In the genomic region with DNA sequence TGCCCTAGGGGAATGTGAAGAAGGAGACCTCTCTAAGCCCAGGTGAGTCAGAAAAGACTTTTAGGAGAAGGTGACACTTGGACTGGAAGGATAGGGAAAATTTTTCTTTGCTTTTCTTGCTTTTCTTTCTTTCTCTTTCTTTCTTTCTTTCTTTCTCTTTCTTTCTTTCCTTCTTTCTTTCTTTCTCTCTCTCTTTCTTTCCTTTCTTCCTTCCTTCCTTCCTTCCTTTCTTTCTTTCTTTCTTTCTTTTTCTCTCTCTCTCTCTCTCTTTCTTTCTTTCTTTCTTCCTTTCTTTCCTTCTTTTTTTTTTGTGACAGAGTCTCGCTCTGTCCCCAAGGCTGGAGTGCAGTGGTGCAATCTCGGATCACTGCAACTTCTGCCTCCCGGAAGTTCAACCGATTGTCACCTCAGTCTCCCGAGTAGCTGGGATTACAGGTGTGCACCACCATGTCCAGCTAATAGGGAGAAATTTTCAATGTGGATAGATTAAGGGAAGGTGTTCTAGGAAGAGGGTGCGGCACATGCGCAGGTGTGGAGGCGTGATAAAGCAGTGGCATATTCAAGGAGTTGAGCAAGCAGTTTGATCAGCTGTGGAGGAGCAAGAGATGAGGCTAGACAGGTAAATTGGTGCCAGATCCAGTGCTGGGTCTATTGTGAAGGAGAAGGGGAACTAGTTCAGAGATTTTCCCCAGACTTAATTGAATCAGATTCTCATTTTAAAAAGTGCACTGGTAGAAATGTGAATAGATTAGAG, we compare ENCODE assay signal across 30 cellular contexts.
"Had no signal": no experiment of that assay in that cellular context is flagged by ENCODE, and none has a peak within 500 bp of the region (broad histone marks: within the 10 kb centered on the region; RNA-seq: fewer than 3 reads in every experiment).

No MANE protein-coding gene starts in this region.

- H3K27ac Mint-ChIP-seq: naive thymus-derived CD4-positive, alpha-beta T cell; natural killer cell; progenitor cell of endocrine pancreas; stimulated activated effector memory CD8-positive, alpha-beta T cell treated with anti-CD3 and anti-CD28 coated beads, Interleukin-12 subunit alpha, Interleukin-12 subunit beta, amount 100 ng/mL, for 72 hours; stimulated activated naive B cell treated with anti-CD40 and anti-IgM and Interleukin-4, amounts not matched to agents 10 μg/mL and 1 μg/mL and 100 μg/mL, for 72 hours; stimulated activated naive CD8-positive, alpha-beta T cell treated with anti-CD3 and anti-CD28 coated beads, Interleukin-15, Interleukin-2, amounts not matched to agents 100 ng/mL and 50 ng/mL, for 24 hours had no signal

- H3K4me1 Mint-ChIP-seq: naive thymus-derived CD4-positive, alpha-beta T cell; natural killer cell; stimulated activated effector memory CD8-positive, alpha-beta T cell treated with anti-CD3 and anti-CD28 coated beads, Interleukin-12 subunit alpha, Interleukin-12 subunit beta, amount 100 ng/mL, for 72 hours; stimulated activated naive B cell treated with anti-CD40 and anti-IgM and Interleukin-4, amounts not matched to agents 10 μg/mL and 1 μg/mL and 100 μg/mL, for 72 hours had no signal

- H3K36me3 Mint-ChIP-seq: naive thymus-derived CD4-positive, alpha-beta T cell; natural killer cell; stimulated activated effector memory CD8-positive, alpha-beta T cell treated with anti-CD3 and anti-CD28 coated beads, Interleukin-12 subunit alpha, Interleukin-12 subunit beta, amount 100 ng/mL, for 72 hours; stimulated activated naive B cell treated with anti-CD40 and anti-IgM and Interleukin-4, amounts not matched to agents 10 μg/mL and 1 μg/mL and 100 μg/mL, for 72 hours had no signal

- H3K27me3 ChIP-seq: neutrophil, ovary, right lobe of liver, sigmoid colon, stomach, thyroid gland, tibial nerve, upper lobe of left lung, vagina had no signal

- H3K4me3 Mint-ChIP-seq: naive thymus-derived CD4-positive, alpha-beta T cell; natural killer cell; nephron; stimulated activated effector memory CD8-positive, alpha-beta T cell treated with anti-CD3 and anti-CD28 coated beads, Interleukin-12 subunit alpha, Interleukin-12 subunit beta, amount 100 ng/mL, for 72 hours; stimulated activated naive B cell treated with anti-CD40 and anti-IgM and Interleukin-4, amounts not matched to agents 10 μg/mL and 1 μg/mL and 100 μg/mL, for 72 hours; stimulated activated naive CD8-positive, alpha-beta T cell treated with anti-CD3 and anti-CD28 coated beads, Interleukin-15, Interleukin-2, amounts not matched to agents 100 ng/mL and 50 ng/mL, for 24 hours had no signal

- H3K9me3 Mint-ChIP-seq: naive thymus-derived CD4-positive, alpha-beta T cell; natural killer cell; nephron; stimulated activated effector memory CD8-positive, alpha-beta T cell treated with anti-CD3 and anti-CD28 coated beads, Interleukin-12 subunit alpha, Interleukin-12 subunit beta, amount 100 ng/mL, for 72 hours; stimulated activated naive B cell treated with anti-CD40 and anti-IgM and Interleukin-4, amounts not matched to agents 10 μg/mL and 1 μg/mL and 100 μg/mL, for 72 hours; stimulated activated naive CD8-positive, alpha-beta T cell treated with anti-CD3 and anti-CD28 coated beads, Interleukin-15, Interleukin-2, amounts not matched to agents 100 ng/mL and 50 ng/mL, for 24 hours had no signal

- H3K36me3 ChIP-seq: neutrophil, ovary, right lobe of liver, sigmoid colon, stomach, thoracic aorta, thyroid gland, tibial nerve, upper lobe of left lung, vagina had no signal

- H3K9me3 ChIP-seq: neutrophil, ovary, psoas muscle, right lobe of liver, sigmoid colon, stomach, thoracic aorta, thyroid gland, tibial nerve, upper lobe of left lung, vagina had no signal

- H3K27me3 Mint-ChIP-seq: progenitor cell of endocrine pancreas had no signal

- H3K4me1 ChIP-seq: parathyroid adenoma, psoas muscle, right lobe of liver, thyroid gland, tibial nerve, upper lobe of left lung, vagina had no signal

- H2AFZ ChIP-seq: parathyroid adenoma had no signal

- H3K9ac ChIP-seq: parathyroid adenoma had no signal

- H3K27ac ChIP-seq: neutrophil, ovary, parathyroid adenoma, psoas muscle, right lobe of liver, sigmoid colon, stomach, thoracic aorta, thyroid gland, tibial nerve, upper lobe of left lung, vagina had no signal

- FAIRE-seq: small intestine, urothelium cell line had no signal

- H3K4me3 ChIP-seq: ovary, psoas muscle, right lobe of liver, sigmoid colon, stomach, thoracic aorta, thyroid gland, tibial nerve, upper lobe of left lung, vagina had no signal

- DNase-seq: naive thymus-derived CD4-positive, alpha-beta T cell; natural killer cell; nucleus accumbens; ovary; posterior cingulate gyrus; psoas muscle; right cardiac atrium; right lobe of liver; sigmoid colon; small intestine; stimulated activated CD4-positive, alpha-beta T cell treated with anti-CD3 and anti-CD28 coated beads, Interleukin-15, amount 100 ng/mL, for 24 hours; stimulated activated CD4-positive, alpha-beta T cell treated with anti-CD3 and anti-CD28 coated beads, Interleukin-2, amount 100 ng/mL, for 24 hours; stimulated activated CD4-positive, alpha-beta T cell treated with anti-CD3 and anti-CD28 coated beads, Interleukin-2, amount 100 ng/mL, for 48 hours; stimulated activated CD4-positive, alpha-beta T cell treated with anti-CD3 and anti-CD28 coated beads, Interleukin-4, amount 100 ng/mL, for 24 hours; stimulated activated naive B cell treated with anti-CD40 and anti-IgM and Interleukin-4, amounts not matched to agents 10 μg/mL and 1 μg/mL and 100 μg/mL, for 72 hours; stimulated activated naive CD4-positive, alpha-beta T cell treated with Interleukin-2 at 50 U/mL for 16 hours; stomach; thyroid gland; trophoblast cell; upper lobe of left lung had no signal

- H3K79me2 ChIP-seq: parathyroid adenoma had no signal

- ATAC-seq: naive thymus-derived CD4-positive, alpha-beta T cell; natural killer cell; psoas muscle; right cardiac atrium; right lobe of liver; stimulated activated effector memory CD8-positive, alpha-beta T cell treated with anti-CD3 and anti-CD28 coated beads, Interleukin-12 subunit alpha, Interleukin-12 subunit beta, amount 100 ng/mL, for 72 hours; stimulated activated naive B cell treated with anti-CD40 and anti-IgM and Interleukin-4, amounts not matched to agents 10 μg/mL and 1 μg/mL and 100 μg/mL, for 72 hours had no signal
